Comparison of ENCODE assay signal across 27 cellular contexts in genomic region chr1:44024031-44024902, GRCh38. TPM values are rescaled to one million over a fixed set of nuclear protein-coding genes. Genes with fewer than 3 reads are reported as not detected.
DNase-seq lines count a peak whose midpoint lies in the region; ATAC-seq and TF ChIP-seq lines count a peak whose summit lies in the region.
"Had no signal": no experiment of that assay in that cellular context is flagged by ENCODE, and none has a peak within 500 bp of the region (broad histone marks: within the 10 kb centered on the region; RNA-seq: fewer than 3 reads in every experiment).

No MANE protein-coding gene starts in this region.

- no peak for TF ChIP-seq CTCF in IMR-90 (conservative IDR thresholded peaks at IDR 0.05; ENCODE audit: low read depth, low read length)
- TF ChIP-seq CTCF in SK-N-SH (IDR thresholded peaks at IDR 0.05) = no peak

- no peak overlapping the region for H3K18ac ChIP-seq in IMR-90 (ENCODE audit: low read depth, low read length)
- no peak overlapping the region for H3K18ac ChIP-seq in neuronal stem cell (ENCODE audit: low read length)

- H3K27ac ChIP-seq in IMR-90 (ENCODE audit: insufficient read depth, low read length) = no peak overlapping the region
- peak overlapping the region in 1 of 2 experiments; percentile 51; a peak in 2 of 4 replicates for H3K27ac ChIP-seq in SK-N-SH (ENCODE audit: low read depth in 2 of 2, low read length in 1 of 2)
- H3K27ac ChIP-seq in neuronal stem cell (replicated peaks; ENCODE audit: low read length) = no peak overlapping the region
- H3K27ac ChIP-seq: esophagus muscularis mucosa, gastrocnemius medialis, parathyroid adenoma, tibial nerve had no signal

- TF ChIP-seq EP300 in SK-N-SH (IDR thresholded peaks at IDR 0.05; ENCODE audit: borderline replicate concordance in 1 of 2, low read depth in 1 of 2, low read length in 1 of 2) = peak in 1 of 2 experiments; percentile 56; a peak in 1 of 4 replicates

- H4K20me1 ChIP-seq in IMR-90 (ENCODE audit: insufficient read depth, low read length) = no peaks in the 10 kb centered on the region; the same call in 1 of the 2 replicates
- H4K20me1 ChIP-seq in SK-N-SH (ENCODE audit: insufficient read depth) = no peaks in the 10 kb centered on the region

- H3K56ac ChIP-seq in IMR-90 (ENCODE audit: extremely low read depth, insufficient read depth, low read length) = no peak overlapping the region

- no peak overlapping the region for H3K4me3 ChIP-seq in IMR-90 (ENCODE audit: insufficient read depth, low read depth, low read length)
- H3K4me3 ChIP-seq in SK-N-SH (ENCODE audit: low read depth in 2 of 2, low read length in 1 of 2) = no peak overlapping the region
- H3K4me3 ChIP-seq in neuronal stem cell (ENCODE audit: low read length in 2 of 2) = no peak overlapping the region
- H3K4me3 ChIP-seq: esophagus muscularis mucosa, gastrocnemius medialis, stomach, tibial nerve had no signal

- H2BK5ac ChIP-seq in IMR-90 (ENCODE audit: low read depth, low read length, poor library complexity, severe bottlenecking) = no peak overlapping the region
- peak overlapping the region; percentile 6 for H2BK5ac ChIP-seq in neuronal stem cell (ENCODE audit: low read length)

- H2AFZ ChIP-seq in IMR-90 (replicated peaks; ENCODE audit: low read length, poor library complexity) (peak overlapping the region; percentile 27), SK-N-SH (ENCODE audit: low read depth) (no peak overlapping the region), neuronal stem cell (ENCODE audit: low read length) (no peak overlapping the region)
- H2AFZ ChIP-seq: parathyroid adenoma had no signal

- peaks cover 8% of the 10 kb centered on the region for H3K4me1 ChIP-seq in IMR-90 (ENCODE audit: control insufficient read depth, insufficient read depth, low read length)
- peaks cover 2 to 16% of the 10 kb centered on the region in 2 experiments; a peak in 1 of 4 replicates for H3K4me1 ChIP-seq in SK-N-SH (ENCODE audit: control insufficient read depth in 1 of 2, insufficient read depth in 2 of 2, low read depth in 1 of 2, low read length in 1 of 2)
- H3K4me1 ChIP-seq in neuronal stem cell (ENCODE audit: control insufficient read depth in 2 of 2, insufficient read depth in 1 of 2, low read depth in 1 of 2, low read length in 2 of 2) = peaks cover 6 to 12% of the 10 kb centered on the region in 2 donors
- H3K4me1 ChIP-seq: parathyroid adenoma had no signal

- H3K9me3 ChIP-seq in IMR-90 (ENCODE audit: control insufficient read depth, insufficient read depth, low read length) (no peaks in the 10 kb centered on the region), SK-N-SH (no peaks in the 10 kb centered on the region), neuronal stem cell (replicated peaks in 1 of 2; ENCODE audit: control insufficient read depth in 2 of 2, insufficient read depth in 1 of 2, low read depth in 1 of 2, low read length in 2 of 2) (no peaks in the 10 kb centered on the region)
- H3K9me3 ChIP-seq: esophagus muscularis mucosa, gastrocnemius medialis, stomach, tibial nerve had no signal

- H2AK5ac ChIP-seq in IMR-90 (ENCODE audit: low read depth, low read length) (no peak overlapping the region), neuronal stem cell (ENCODE audit: low read depth, low read length) (no peak overlapping the region)

- H4K91ac ChIP-seq in IMR-90 (ENCODE audit: insufficient read depth, low read depth, low read length) = no peak overlapping the region
- H4K91ac ChIP-seq in neuronal stem cell (ENCODE audit: low read depth, low read length, poor library complexity) = no peak overlapping the region

- peaks cover 22% of the 10 kb centered on the region; the same call in 1 of the 2 replicates for H3K36me3 ChIP-seq in IMR-90 (ENCODE audit: control insufficient read depth, insufficient read depth, low read length)
- H3K36me3 ChIP-seq in SK-N-SH (replicated peaks in 1 of 2; ENCODE audit: control insufficient read depth in 1 of 2, insufficient read depth in 2 of 2, low read length in 1 of 2) = no peaks in the 10 kb centered on the region
- H3K36me3 ChIP-seq in neuronal stem cell (replicated peaks in 1 of 2; ENCODE audit: control insufficient read depth in 2 of 2, insufficient read depth in 2 of 2, low read length in 2 of 2) = peaks cover 0 to 27% of the 10 kb centered on the region in 2 donors
- H3K36me3 ChIP-seq: gastrocnemius medialis had no signal

- no peak overlapping the region for H2AK9ac ChIP-seq in IMR-90 (replicated peaks; ENCODE audit: low read depth, low read length, poor library complexity)

- POLR2A ChIA-PET in IMR-90 (lab: Charles Lee; ENCODE audit: unreplicated experiment) (no interaction called here), SK-N-SH (lab: Yijun Ruan, JAX) (no interaction called here)

- TF ChIP-seq RAD21 in IMR-90 (IDR thresholded peaks at IDR 0.05; ENCODE audit: low read length) = no peak
- no peak for TF ChIP-seq RAD21 in SK-N-SH (IDR thresholded peaks at IDR 0.05; ENCODE audit: low read length)

- no peaks in the 10 kb centered on the region for H3K27me3 ChIP-seq in IMR-90 (ENCODE audit: control insufficient read depth, insufficient read depth, low read length)
- no peaks in the 10 kb centered on the region for H3K27me3 ChIP-seq in SK-N-SH (ENCODE audit: insufficient read depth)
- no peaks in the 10 kb centered on the region for H3K27me3 ChIP-seq in neuronal stem cell (ENCODE audit: control insufficient read depth in 3 of 3, insufficient read depth in 3 of 3, low read depth in 1 of 3, low read length in 3 of 3)
- H3K27me3 ChIP-seq: esophagus muscularis mucosa, gastrocnemius medialis, stomach, tibial nerve had no signal

- no peaks in the 10 kb centered on the region for H3K79me2 ChIP-seq in SK-N-SH (ENCODE audit: insufficient read depth)
- H3K79me2 ChIP-seq: parathyroid adenoma had no signal

- 0 out of 2 replicates have a peak, but pooled peaks have one; percentile 7 for ATAC-seq in IMR-90 (ENCODE audit: low read depth)
- ATAC-seq: activated CD8-positive, alpha-beta T cell treated with anti-CD3 and anti-CD28 coated beads for 36 hours; CD8-positive, alpha-beta T cell; gastrocnemius medialis; right cardiac atrium had no signal

- H3K14ac ChIP-seq in IMR-90 (replicated peaks; ENCODE audit: low read depth, low read length) = no peak overlapping the region
- H3K14ac ChIP-seq in neuronal stem cell (ENCODE audit: low read length) = no peak overlapping the region

- H3K4ac ChIP-seq in IMR-90 (ENCODE audit: low read depth, low read length) = no peak overlapping the region
- no peak overlapping the region for H3K4ac ChIP-seq in neuronal stem cell (ENCODE audit: low read length)

- H3K9me1 ChIP-seq in IMR-90 (ENCODE audit: insufficient read depth, low read length) = peaks cover 14% of the 10 kb centered on the region; the same call in 1 of the 2 replicates

- CTCF ChIA-PET in IMR-90 (lab: Yijun Ruan, JAX) (interaction anchor here (1.0 kb wide), 1 partner anchor 23 kb away, joined by 4 read pairs; no protein-coding TSS in a partner anchor), SK-N-SH (lab: Yijun Ruan, JAX) (interaction anchor here (0.8 to 25.6 kb wide), 4 partner anchors 12 to 27 kb away, joined by 3 to 598 read pairs (median 13); partner anchors contain the start of gene CCDC24)

- no peak overlapping the region for H4K8ac ChIP-seq in IMR-90 (ENCODE audit: low read depth in 2 of 2, low read length in 2 of 2)
- no peak overlapping the region for H4K8ac ChIP-seq in neuronal stem cell (ENCODE audit: low read depth, low read length)

- H3K9ac ChIP-seq in IMR-90 (ENCODE audit: low read depth, low read length) (no peak overlapping the region), SK-N-SH (no peak overlapping the region), neuronal stem cell (ENCODE audit: low read depth, low read length, poor library complexity) (no peak overlapping the region)
- H3K9ac ChIP-seq: parathyroid adenoma had no signal

- intact Hi-C loops in IMR-90 (cut with micrococcal nuclease) = no loop called here

- WGBS in IMR-90 (ENCODE audit: extremely low coverage in 2 of 2, insufficient read length in 1 of 2), 2 experiments = 93% methylated on average over 2 of the region's 14 CpGs; no CpG with 5 or more reads in 1 of the 2 experiments
- WGBS in SK-N-SH (ENCODE audit: low lambda C conversion rate) = 68% methylated on average over 5 of the region's 14 CpGs
- whole genome bisulfite sequencing in neuronal stem cell (ENCODE audit: extremely low coverage in 2 of 2, insufficient read length in 2 of 2, insufficient replicate concordance in 1 of 2), 2 donors = no CpG with 5 or more reads among the region's 14 CpGs

- DNase-seq in IMR-90 (no peak), SK-N-SH (peak; percentile 80), neuronal stem cell (ENCODE audit: low spot score) (no peak), NCI-H1417 treated with DMSO at 0.1 percent for 48 hours (lab: John Stamatoyannopoulos, UW) (no peak), DMS153 (lab: John Stamatoyannopoulos, UW) (no peak)
- DNase-seq: activated CD4-positive, CD25-positive, alpha-beta regulatory T cell treated with anti-CD3 and anti-CD28 coated beads, Interleukin-2, amount 50 U/mL, for 72 hours; activated CD8-positive, alpha-beta T cell treated with anti-CD3 and anti-CD28 coated beads for 36 hours; activated effector memory CD4-positive, alpha-beta T cell treated with anti-CD3 and anti-CD28 coated beads, Interleukin-2, amount 50 U/mL, for 16 hours; activated T-cell treated with anti-CD3 and anti-CD28 coated beads for 4 hours; CD8-positive, alpha-beta T cell; DMS53; effector CD8-positive, alpha-beta T cell; gastrocnemius medialis; GF-D8; HCEC 1CT; KBM-7; MV-4-11; naive B cell; NCI-H1694 treated with DMSO at 0.1 percent for 48 hours; NCI-H2171 treated with DMSO at 0.1 percent for 48 hours; NCI-H526; right cardiac atrium; stomach; SW 1271 had no signal

- no peak overlapping the region for H3K23ac ChIP-seq in IMR-90 (ENCODE audit: low read depth, low read length)
- no peak overlapping the region for H3K23ac ChIP-seq in neuronal stem cell (ENCODE audit: low read depth, low read length, poor library complexity)

- no peak overlapping the region for H2BK20ac ChIP-seq in IMR-90 (ENCODE audit: low read depth, low read length)

- in situ Hi-C loops in IMR-90 (cut with MboI; ENCODE audit: low sequenced_read_pairs) = no loop called here

- H4K5ac ChIP-seq in IMR-90 (ENCODE audit: low read depth, low read length) = no peak overlapping the region

- H2BK120ac ChIP-seq in IMR-90 (ENCODE audit: low read depth, low read length) = no peak overlapping the region
- H2BK120ac ChIP-seq in neuronal stem cell (ENCODE audit: low read depth, low read length) = no peak overlapping the region

- dilution Hi-C loops in IMR-90 (cut with HindIII; ENCODE audit: low sequenced_read_pairs, unreplicated experiment) = no loop called here

- H3F3A ChIP-seq in SK-N-SH (replicated peaks; ENCODE audit: insufficient read depth) = no peaks in the 10 kb centered on the region

- H3K79me1 ChIP-seq in IMR-90 (ENCODE audit: low read depth in 1 of 2, low read length in 2 of 2) = peaks cover 0 to 8% of the 10 kb centered on the region in 2 experiments; a peak in 2 of 4 replicates
- no peaks in the 10 kb centered on the region for H3K79me1 ChIP-seq in neuronal stem cell (ENCODE audit: low read depth, low read length)

- no peak overlapping the region for H2BK12ac ChIP-seq in neuronal stem cell (ENCODE audit: low read length)

- no TSS peak for BruUV-seq in IMR-90 (replicated peaks; lab: Mats Ljungman, UMichigan)

- H3K4me2 ChIP-seq in IMR-90 (ENCODE audit: low read depth, low read length) = no peak overlapping the region
- H3K4me2 ChIP-seq in SK-N-SH = no peak overlapping the region
- H3K4me2 ChIP-seq in neuronal stem cell (ENCODE audit: insufficient read depth, low read length, poor library complexity, severe bottlenecking) = no peak overlapping the region

- H2BK15ac ChIP-seq in IMR-90 (ENCODE audit: low read depth, low read length) (no peak overlapping the region), neuronal stem cell (ENCODE audit: low read length) (no peak overlapping the region)

- TF ChIP-seq POLR2A in IMR-90 (IDR thresholded peaks at IDR 0.05; ENCODE audit: low read depth, low read length) = no peak

- no peaks in the 10 kb centered on the region for H3K9me2 ChIP-seq in SK-N-SH

RNA-seq across cellular contexts. Expression of gene SLC6A9, which starts 7.0 kb away (rescaled TPM):
- 1.9 and 2.0 TPM in 2 replicates for total RNA-seq in IMR-90 (2012; rRNA removed)
- polyA plus RNA-seq in IMR-90 (2012; rRNA removed) (6.2 and 6.6 TPM in 2 replicates), SK-N-SH (2012; rRNA removed) (3.6 and 3.9 TPM in 2 replicates)
- 3.6 and 12.7 TPM in 2 replicates for polyA plus RNA-seq in IMR-90 (2012; cell fraction: cytosol; rRNA removed)
- polyA plus RNA-seq in IMR-90 (2012; cell fraction: nucleus; rRNA removed; ENCODE audit: low replicate concordance) = 19.1 and 30.0 TPM in 2 replicates
- polyA plus RNA-seq in SK-N-SH (2012; cell fraction: cytosol; rRNA removed) = 1.3 and 2.5 TPM in 2 replicates
- 10.7 and 12.4 TPM in 2 replicates for polyA plus RNA-seq in SK-N-SH (2012; cell fraction: nucleus; rRNA removed)
- 10.8 TPM for polyA plus RNA-seq in neuronal stem cell (2013, experiment 1 of 2)
- polyA plus RNA-seq in neuronal stem cell (2013, experiment 2 of 2) = 10.8 TPM
- total RNA-seq: CD8-positive, alpha-beta T cell had no signal

RNA-seq across cellular contexts. Expression of gene CCDC24, which starts 32.9 kb away (rescaled TPM):
- total RNA-seq in IMR-90 (2012; rRNA removed) = 1.4 and 1.7 TPM in 2 replicates
- polyA plus RNA-seq in IMR-90 (2012; rRNA removed) (4.3 and 4.6 TPM in 2 replicates), SK-N-SH (2012; rRNA removed) (7.5 and 11.8 TPM in 2 replicates)
- polyA plus RNA-seq in IMR-90 (2012; cell fraction: cytosol; rRNA removed) = 4.3 and 4.7 TPM in 2 replicates
- 11.7 and 31.3 TPM in 2 replicates for polyA plus RNA-seq in IMR-90 (2012; cell fraction: nucleus; rRNA removed; ENCODE audit: low replicate concordance)
- polyA plus RNA-seq in SK-N-SH (2012; cell fraction: cytosol; rRNA removed) = 2.8 and 4.8 TPM in 2 replicates
- polyA plus RNA-seq in SK-N-SH (2012; cell fraction: nucleus; rRNA removed) = 34.1 and 39.2 TPM in 2 replicates
- polyA plus RNA-seq in neuronal stem cell (2013, experiment 1 of 2) = 5.3 TPM
- 5.5 TPM for polyA plus RNA-seq in neuronal stem cell (2013, experiment 2 of 2)

RNA-seq across cellular contexts. Expression of gene B4GALT2, which starts 45.3 kb away (rescaled TPM):
- total RNA-seq in IMR-90 (2012; rRNA removed) = 57.2 and 60.8 TPM in 2 replicates
- polyA plus RNA-seq in IMR-90 (2012; rRNA removed) (52.3 and 74.7 TPM in 2 replicates), SK-N-SH (2012; rRNA removed) (43.0 and 48.0 TPM in 2 replicates)
- 67.7 and 79.7 TPM in 2 replicates for polyA plus RNA-seq in IMR-90 (2012; cell fraction: cytosol; rRNA removed)
- 31.2 and 77.9 TPM in 2 replicates for polyA plus RNA-seq in IMR-90 (2012; cell fraction: nucleus; rRNA removed; ENCODE audit: low replicate concordance)
- polyA plus RNA-seq in SK-N-SH (2012; cell fraction: cytosol; rRNA removed) = 26.0 and 40.2 TPM in 2 replicates
- 34.8 and 35.0 TPM in 2 replicates for polyA plus RNA-seq in SK-N-SH (2012; cell fraction: nucleus; rRNA removed)
- 64.3 TPM for polyA plus RNA-seq in neuronal stem cell (2013, experiment 1 of 2)
- polyA plus RNA-seq in neuronal stem cell (2013, experiment 2 of 2) = 60.7 TPM

RNA-seq across cellular contexts. Expression of gene ATP6V0B, which starts 49.5 kb away (rescaled TPM):
- 72.1 and 80.3 TPM in 2 replicates for total RNA-seq in IMR-90 (2012; rRNA removed)
- polyA plus RNA-seq in IMR-90 (2012; rRNA removed) = 169 and 209 TPM in 2 replicates
- 211 and 228 TPM in 2 replicates for polyA plus RNA-seq in IMR-90 (2012; cell fraction: cytosol; rRNA removed)
- 173 and 195 TPM in 2 replicates for polyA plus RNA-seq in IMR-90 (2012; cell fraction: nucleus; rRNA removed; ENCODE audit: low replicate concordance)
- 180 and 191 TPM in 2 replicates for polyA plus RNA-seq in SK-N-SH (2012; rRNA removed)
- 127 and 163 TPM in 2 replicates for polyA plus RNA-seq in SK-N-SH (2012; cell fraction: cytosol; rRNA removed)
- polyA plus RNA-seq in SK-N-SH (2012; cell fraction: nucleus; rRNA removed) = 162 and 174 TPM in 2 replicates
- 44.2 TPM for polyA plus RNA-seq in neuronal stem cell (2013, experiment 1 of 2)
- 41.9 TPM for polyA plus RNA-seq in neuronal stem cell (2013, experiment 2 of 2)

RNA-seq across cellular contexts. Expression of gene DPH2, which starts 54.5 kb away (rescaled TPM):
- total RNA-seq in IMR-90 (2012; rRNA removed) = 18.9 and 21.0 TPM in 2 replicates
- polyA plus RNA-seq in IMR-90 (2012; rRNA removed) (32.2 and 38.0 TPM in 2 replicates), SK-N-SH (2012; rRNA removed) (76.9 and 97.5 TPM in 2 replicates)
- 23.4 and 39.1 TPM in 2 replicates for polyA plus RNA-seq in IMR-90 (2012; cell fraction: cytosol; rRNA removed)
- 133 and 182 TPM in 2 replicates for polyA plus RNA-seq in IMR-90 (2012; cell fraction: nucleus; rRNA removed; ENCODE audit: low replicate concordance)
- 32.3 and 45.3 TPM in 2 replicates for polyA plus RNA-seq in SK-N-SH (2012; cell fraction: cytosol; rRNA removed)
- polyA plus RNA-seq in SK-N-SH (2012; cell fraction: nucleus; rRNA removed) = 364 and 385 TPM in 2 replicates
- polyA plus RNA-seq in neuronal stem cell (2013, experiment 1 of 2) = 11.1 TPM
- 11.6 TPM for polyA plus RNA-seq in neuronal stem cell (2013, experiment 2 of 2)
